30 cellular contexts compared by ENCODE assay signal in genomic region chr19:33674575-33675367, GRCh38. TPM values are rescaled to one million over a fixed set of nuclear protein-coding genes. Genes with fewer than 3 reads are reported as not detected.
DNase-seq lines count a peak whose midpoint lies in the region; ATAC-seq and TF ChIP-seq lines count a peak whose summit lies in the region.
"Had no signal": no experiment of that assay in that cellular context is flagged by ENCODE, and none has a peak within 500 bp of the region (broad histone marks: within the 10 kb centered on the region; RNA-seq: fewer than 3 reads in every experiment).

No MANE protein-coding gene starts in this region.

- H3K4me1 Mint-ChIP-seq in glutamatergic neuron (ENCODE audit: low read depth, unreplicated experiment) = peaks cover 73% of the 10 kb centered on the region
- H3K4me1 Mint-ChIP-seq: CD4-positive, CD25-positive, alpha-beta regulatory T cell; mesothelial cell of epicardium had no signal

- DNase-seq in NCI-H1092 treated with DMSO at 0.1 percent for 48 hours (lab: John Stamatoyannopoulos, UW) (peak; percentile 26), NCI-H1092 (lab: John Stamatoyannopoulos, UW) (no peak), D341Med (ENCODE audit: low spot score) (peak; percentile 14), glutamatergic neuron (peak; percentile 63), retina (peak; percentile 64), NCI-H526 treated with DMSO at 0.1 percent for 48 hours (lab: John Stamatoyannopoulos, UW) (no peak), GOT3 (lab: John Stamatoyannopoulos, UW) (no peak)
- DNase-seq: activated CD4-positive, alpha-beta T cell treated with anti-CD3 and anti-CD28 coated beads for 4 hours; activated CD8-positive, alpha-beta T cell treated with anti-CD3 and anti-CD28 coated beads, Interleukin-2, amount 10 ng/mL, durations not matched to agents 7 days and 5 days; activated gamma-delta T cell treated with Interleukin-2 at 50 U/mL for 16 hours; activated T-cell treated with anti-CD3 and anti-CD28 coated beads, Interleukin-2, amount 50 U/mL, for 1 hour; Calu3; CD4-positive, CD25-positive, alpha-beta regulatory T cell; cortex of kidney; DND-41; effector memory CD4-positive, alpha-beta T cell; GF-D8; NCI-H510A; stimulated activated CD4-positive, alpha-beta T cell treated with anti-CD3 and anti-CD28 coated beads, Interleukin-4, amount 100 ng/mL, for 1 hour; T1000; thyroid gland had no signal

- H3K27me3 Mint-ChIP-seq in glutamatergic neuron (ENCODE audit: unreplicated experiment) = peaks cover 38% of the 10 kb centered on the region

- ATAC-seq in GM21526 (IDR thresholded peaks at IDR 0.05; ENCODE audit: low FRiP score, unreplicated experiment) = no peak
- ATAC-seq: activated CD8-positive, alpha-beta T cell treated with anti-CD3 and anti-CD28 coated beads, Interleukin-2, amount 10 ng/mL, durations not matched to agents 7 days and 5 days; HepG2; sciatic nerve had no signal

- peaks cover 45% of the 10 kb centered on the region for H3K9me3 Mint-ChIP-seq in glutamatergic neuron (ENCODE audit: unreplicated experiment)
- H3K9me3 Mint-ChIP-seq: CD4-positive, CD25-positive, alpha-beta regulatory T cell; mesothelial cell of epicardium had no signal

- H3K27ac Mint-ChIP-seq in glutamatergic neuron (ENCODE audit: unreplicated experiment) = peak overlapping the region; percentile 97
- H3K27ac Mint-ChIP-seq: activated CD8-positive, alpha-beta T cell treated with anti-CD3 and anti-CD28 coated beads, Interleukin-2, amount 10 ng/mL, durations not matched to agents 7 days and 5 days; CD4-positive, CD25-positive, alpha-beta regulatory T cell; mesothelial cell of epicardium; progenitor cell of endocrine pancreas had no signal

- H3K4me3 Mint-ChIP-seq in glutamatergic neuron (ENCODE audit: unreplicated experiment) = peak overlapping the region; percentile 74
- H3K4me3 Mint-ChIP-seq: activated CD8-positive, alpha-beta T cell treated with anti-CD3 and anti-CD28 coated beads, Interleukin-2, amount 10 ng/mL, durations not matched to agents 7 days and 5 days; CD4-positive, CD25-positive, alpha-beta regulatory T cell; mesothelial cell of epicardium had no signal

- H3K36me3 Mint-ChIP-seq in glutamatergic neuron (ENCODE audit: unreplicated experiment) = no peaks in the 10 kb centered on the region
- H3K36me3 Mint-ChIP-seq: CD4-positive, CD25-positive, alpha-beta regulatory T cell; mesothelial cell of epicardium had no signal

- no peak for TF ChIP-seq CTCF in glutamatergic neuron (IDR thresholded peaks at IDR 0.05; ENCODE audit: partially characterized antibody, unreplicated experiment)

RNA-seq across cellular contexts. Expression of gene CHST8, which starts 53.0 kb away (rescaled TPM):
- 235 TPM for total RNA-seq in glutamatergic neuron (ENCODE audit: unreplicated experiment)
- total RNA-seq: activated CD8-positive, alpha-beta T cell treated with anti-CD3 and anti-CD28 coated beads, Interleukin-2, amount 10 ng/mL, durations not matched to agents 7 days and 5 days; ascending aorta; Calu3; epithelial cell of proximal tubule; HepG2; liver; RPMI7951 had no signal

Comparison
In these comparisons a context has a peak if more than half of its experiments do, and no peak if none do; other contexts are left out.
1. DNase-seq: peak in NCI-H1092 treated with DMSO at 0.1 percent for 48 hours (single experiment), D341Med (single experiment), glutamatergic neuron (single experiment) and retina (single experiment); none in NCI-H1092 (single experiment), NCI-H526 treated with DMSO at 0.1 percent for 48 hours (single experiment) and GOT3 (single experiment).